Comparison of ENCODE assay signal across 7 cellular contexts in genomic region chr7:28179081-28180030, GRCh38. TPM values are rescaled to one million over a fixed set of nuclear protein-coding genes. Genes with fewer than 3 reads are reported as not detected.
DNase-seq lines count a peak whose midpoint lies in the region; ATAC-seq and TF ChIP-seq lines count a peak whose summit lies in the region.

No MANE protein-coding gene starts in this region.

- peak; percentile 66 for ATAC-seq in GM18505 (IDR thresholded peaks at IDR 0.05; ENCODE audit: unreplicated experiment)
- peak; percentile 55 for ATAC-seq in HG02840 (IDR thresholded peaks at IDR 0.05; ENCODE audit: low FRiP score, unreplicated experiment)
- ATAC-seq in lower lobe of right lung = peak; percentile 85 to 87

- intact Hi-C loops in dorsolateral prefrontal cortex (cut with DNase I) (loop anchor here (5.0 to 10.0 kb wide), 3 partner anchors 85 to 93 kb away; no protein-coding TSS in a partner anchor), lower lobe of right lung (cut with DNase I) (no loop called here)

- H3K4me3 Mint-ChIP-seq in activated CD4-positive, alpha-beta T cell treated with anti-CD3 and anti-CD28 coated beads, Interleukin-2, amount 10 ng/mL, durations not matched to agents 7 days and 5 days = peak overlapping the region; percentile 61

- POLR2A ChIA-PET in activated CD4-positive, alpha-beta T cell treated with anti-CD3 and anti-CD28 coated beads, Interleukin-2, amount 10 ng/mL, durations not matched to agents 7 days and 5 days (lab: Charles Lee) = no interaction called here

- no peaks in the 10 kb centered on the region for H3K9me3 ChIP-seq in lower lobe of right lung

- no peak for TF ChIP-seq CTCF in dorsolateral prefrontal cortex (IDR thresholded peaks at IDR 0.05 in 54 of 56, conservative IDR thresholded peaks at IDR 0.05 in 2 of 56; ENCODE audit: low read depth in 1 of 56, partially characterized antibody in 56 of 56)
- no peak for TF ChIP-seq CTCF in lower lobe of right lung (IDR thresholded peaks at IDR 0.05)

- peak; percentile 44 for DNase-seq in NCI-H2171 treated with DMSO at 0.1 percent for 48 hours (lab: John Stamatoyannopoulos, UW)
- peak; percentile 58 for DNase-seq in activated CD4-positive, alpha-beta T cell treated with anti-CD3 and anti-CD28 coated beads, Interleukin-2, amount 10 ng/mL, durations not matched to agents 7 days and 5 days
- DNase-seq in dorsolateral prefrontal cortex = peak; percentile 50 to 78 (median 63)
- peak; percentile 86 for DNase-seq in lower lobe of right lung
- DNase-seq in stimulated activated CD4-positive, alpha-beta T cell treated with anti-CD3 and anti-CD28 coated beads, TNF-alpha, amount 100 ng/mL, for 1 hour (ENCODE audit: low read depth in 3 of 3, low spot score in 1 of 3) = peak; percentile 40 to 47 (median 41)

- peak overlapping the region; percentile 68 for H3K27ac Mint-ChIP-seq in activated CD4-positive, alpha-beta T cell treated with anti-CD3 and anti-CD28 coated beads, Interleukin-2, amount 10 ng/mL, durations not matched to agents 7 days and 5 days

- H3K4me1 Mint-ChIP-seq in activated CD4-positive, alpha-beta T cell treated with anti-CD3 and anti-CD28 coated beads, Interleukin-2, amount 10 ng/mL, durations not matched to agents 7 days and 5 days = peaks cover 19% of the 10 kb centered on the region

- H3K27me3 ChIP-seq in dorsolateral prefrontal cortex (no peaks in the 10 kb centered on the region), lower lobe of right lung (ENCODE audit: low read depth) (no peaks in the 10 kb centered on the region)

- H3K27ac ChIP-seq in dorsolateral prefrontal cortex (peak overlapping the region in 50 of 59 donors; percentile 9 to 90 (median 74)), lower lobe of right lung (peak overlapping the region; percentile 75)

- no peaks in the 10 kb centered on the region for H3K9me3 Mint-ChIP-seq in activated CD4-positive, alpha-beta T cell treated with anti-CD3 and anti-CD28 coated beads, Interleukin-2, amount 10 ng/mL, durations not matched to agents 7 days and 5 days

- peaks cover 29% of the 10 kb centered on the region for H3K4me1 ChIP-seq in lower lobe of right lung

- TF ChIP-seq POLR2A in GM18505 (IDR thresholded peaks at IDR 0.05; ENCODE audit: borderline replicate concordance, extremely low read depth, insufficient read depth, insufficient read length) = no peak

- CTCF ChIA-PET in activated CD4-positive, alpha-beta T cell treated with anti-CD3 and anti-CD28 coated beads, Interleukin-2, amount 10 ng/mL, durations not matched to agents 7 days and 5 days (lab: Charles Lee) = no interaction called here

- H3K27me3 Mint-ChIP-seq in activated CD4-positive, alpha-beta T cell treated with anti-CD3 and anti-CD28 coated beads, Interleukin-2, amount 10 ng/mL, durations not matched to agents 7 days and 5 days = peaks cover 27% of the 10 kb centered on the region

- no peaks in the 10 kb centered on the region for H3K36me3 ChIP-seq in lower lobe of right lung

- peaks cover 3% of the 10 kb centered on the region for H3K36me3 Mint-ChIP-seq in activated CD4-positive, alpha-beta T cell treated with anti-CD3 and anti-CD28 coated beads, Interleukin-2, amount 10 ng/mL, durations not matched to agents 7 days and 5 days (ENCODE audit: low read depth)

- H3K4me3 ChIP-seq in dorsolateral prefrontal cortex = peak overlapping the region; percentile 37 to 89 (median 74)
- H3K4me3 ChIP-seq in lower lobe of right lung = peak overlapping the region; percentile 68

RNA-seq across cellular contexts. Expression of gene JAZF1, which starts 1.2 kb away (rescaled TPM):
- 1 to 10 TPM; 5.2 to 7.6 TPM for total RNA-seq in activated CD4-positive, alpha-beta T cell treated with anti-CD3 and anti-CD28 coated beads, Interleukin-2, amount 10 ng/mL, durations not matched to agents 7 days and 5 days
- 10 to 100 TPM; 32.3 to 79.7 (median 52.0) TPM for total RNA-seq in dorsolateral prefrontal cortex
- 19.4 TPM for total RNA-seq in lower lobe of right lung

Comparison
In these comparisons a context has a peak if more than half of its experiments do, and no peak if none do; other contexts are left out.
1. Peak in every context shown above with its lines: DNase-seq, ATAC-seq, H3K4me3 ChIP-seq and H3K27ac ChIP-seq.